In the genomic region with DNA sequence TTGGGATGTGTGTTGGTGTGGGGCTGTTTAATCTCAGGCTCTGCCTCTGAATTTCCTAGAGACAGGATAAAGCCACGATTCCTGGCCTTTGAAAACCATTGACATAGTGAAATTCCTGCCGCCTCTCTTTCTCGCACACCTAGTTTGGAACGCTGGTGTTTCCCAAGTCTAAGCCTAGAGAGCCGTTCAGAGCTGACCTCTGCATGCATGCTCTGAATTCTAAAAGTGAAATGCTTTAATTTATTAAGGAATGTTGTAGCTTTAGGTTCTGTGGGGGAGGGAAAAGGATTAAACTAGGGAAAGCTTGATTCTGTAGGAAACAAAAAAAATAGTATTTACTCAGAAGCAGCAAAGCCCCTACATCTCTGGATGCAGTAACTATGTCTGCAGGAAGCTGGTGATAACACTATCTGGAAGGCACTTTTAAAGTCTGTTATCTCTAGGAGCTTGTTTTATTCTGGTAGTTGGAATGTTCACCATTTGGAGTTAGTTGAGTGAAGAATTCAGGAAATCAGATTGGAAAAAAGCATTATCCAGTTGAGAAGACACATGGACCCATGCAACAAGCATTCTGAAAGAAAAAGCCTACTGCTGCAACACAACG, we compare ENCODE assay signal across 12 cellular contexts. TPM values are rescaled to one million over a fixed set of nuclear protein-coding genes. Genes with fewer than 3 reads are reported as not detected.
A peak's percentile ranks its signal among the peaks of the same experiment; 100 is the strongest.
DNase-seq lines count a peak whose midpoint lies in the region; ATAC-seq and TF ChIP-seq lines count a peak whose summit lies in the region.
"Had no signal": no experiment of that assay in that cellular context is flagged by ENCODE, and none has a peak within 500 bp of the region (broad histone marks: within the 10 kb centered on the region; RNA-seq: fewer than 3 reads in every experiment).

No MANE protein-coding gene starts in this region.

- no peaks in the 10 kb centered on the region for H3K9me3 ChIP-seq in gastroesophageal sphincter

- H3K27ac Mint-ChIP-seq in activated CD4-positive, alpha-beta T cell treated with anti-CD3 and anti-CD28 coated beads, Interleukin-2, amount 10 ng/mL, durations not matched to agents 24 days and 14 days, result peak overlapping the region; percentile 89
- peak overlapping the region; percentile 94 for H3K27ac Mint-ChIP-seq in activated T-helper 2 cell treated with anti-CD3 and anti-CD28 coated beads, Interferon-gamma antibody, Interleukin-2, Interleukin-4, amounts not matched to agents 10 μg/mL and 5 μg/mL and 100 μg/mL, durations not matched to agents 14 hours and 24 hours and 36 hours
- peak overlapping the region; percentile 82 to 84 for H3K27ac Mint-ChIP-seq in stimulated activated naive CD8-positive, alpha-beta T cell treated with anti-CD3 and anti-CD28 coated beads, Interleukin-15, amount 100 ng/mL, for 72 hours

- peaks cover 15 to 61% (median 31%) of the 10 kb centered on the region in 3 donors for H3K4me1 ChIP-seq in gastroesophageal sphincter

- 19 to 47% methylated on average over 3 to 6 of the region's 6 CpGs for WGBS in gastroesophageal sphincter (ENCODE audit: low coverage in 1 of 2), 2 donors

- peaks cover 0 to 10% of the 10 kb centered on the region in 2 donors for H3K36me3 ChIP-seq in gastroesophageal sphincter

- no peak overlapping the region for H3K4me3 ChIP-seq in gastroesophageal sphincter

- peaks cover 60% of the 10 kb centered on the region for H3K4me1 Mint-ChIP-seq in activated CD4-positive, alpha-beta T cell treated with anti-CD3 and anti-CD28 coated beads, Interleukin-2, amount 10 ng/mL, durations not matched to agents 24 days and 14 days
- peaks cover 65% of the 10 kb centered on the region for H3K4me1 Mint-ChIP-seq in activated T-helper 2 cell treated with anti-CD3 and anti-CD28 coated beads, Interferon-gamma antibody, Interleukin-2, Interleukin-4, amounts not matched to agents 10 μg/mL and 5 μg/mL and 100 μg/mL, durations not matched to agents 14 hours and 24 hours and 36 hours (ENCODE audit: low read depth)
- H3K4me1 Mint-ChIP-seq in stimulated activated naive CD8-positive, alpha-beta T cell treated with anti-CD3 and anti-CD28 coated beads, Interleukin-15, amount 100 ng/mL, for 72 hours, result peaks cover 75% of the 10 kb centered on the region

- no peak for TF ChIP-seq POLR2A in gastroesophageal sphincter (IDR thresholded peaks at IDR 0.05)

- H3K27me3 Mint-ChIP-seq in activated CD4-positive, alpha-beta T cell treated with anti-CD3 and anti-CD28 coated beads, Interleukin-2, amount 10 ng/mL, durations not matched to agents 24 days and 14 days, result no peaks in the 10 kb centered on the region
- H3K27me3 Mint-ChIP-seq in activated T-helper 2 cell treated with anti-CD3 and anti-CD28 coated beads, Interferon-gamma antibody, Interleukin-2, Interleukin-4, amounts not matched to agents 10 μg/mL and 5 μg/mL and 100 μg/mL, durations not matched to agents 14 hours and 24 hours and 36 hours (ENCODE audit: low read depth), result no peaks in the 10 kb centered on the region
- no peaks in the 10 kb centered on the region for H3K27me3 Mint-ChIP-seq in stimulated activated naive CD8-positive, alpha-beta T cell treated with anti-CD3 and anti-CD28 coated beads, Interleukin-15, amount 100 ng/mL, for 72 hours

- no peaks in the 10 kb centered on the region for H3K27me3 ChIP-seq in gastroesophageal sphincter

- no peak for DNase-seq in activated CD4-positive, alpha-beta T cell treated with anti-CD3 and anti-CD28 coated beads, Interleukin-2, amount 10 ng/mL, durations not matched to agents 24 days and 14 days
- DNase-seq in activated CD4-positive, alpha-beta T cell treated with anti-CD3 and anti-CD28 coated beads for 4 hours, result no peak
- DNase-seq in activated T-helper 2 cell treated with anti-CD3 and anti-CD28 coated beads, Interferon-gamma antibody, Interleukin-2, Interleukin-4, amounts not matched to agents 10 μg/mL and 5 μg/mL and 100 μg/mL, durations not matched to agents 14 hours and 24 hours and 36 hours (ENCODE audit: low spot score), result no peak
- DNase-seq in stimulated activated naive CD8-positive, alpha-beta T cell treated with anti-CD3 and anti-CD28 coated beads, Interleukin-15, amount 100 ng/mL, for 72 hours, result no peak
- DNase-seq in NCI-H524 treated with DMSO at 0.1 percent for 48 hours (lab: John Stamatoyannopoulos, UW), result no peak
- DNase-seq: effector CD4-positive, alpha-beta T cell; NCI-H1694 treated with DMSO at 0.1 percent for 48 hours; stimulated activated CD8-positive, alpha-beta memory T cell treated with anti-CD3 and anti-CD28 coated beads, Interleukin-4, amount 100 ng/mL, for 48 hours had no signal

- no peak for TF ChIP-seq CTCF in gastroesophageal sphincter (IDR thresholded peaks at IDR 0.05)

- H3K4me3 Mint-ChIP-seq in activated CD4-positive, alpha-beta T cell treated with anti-CD3 and anti-CD28 coated beads, Interleukin-2, amount 10 ng/mL, durations not matched to agents 24 days and 14 days, result peak overlapping the region; percentile 61
- peak overlapping the region; percentile 54 for H3K4me3 Mint-ChIP-seq in activated T-helper 2 cell treated with anti-CD3 and anti-CD28 coated beads, Interferon-gamma antibody, Interleukin-2, Interleukin-4, amounts not matched to agents 10 μg/mL and 5 μg/mL and 100 μg/mL, durations not matched to agents 14 hours and 24 hours and 36 hours (ENCODE audit: low read depth)
- peak overlapping the region; percentile 31 to 57 for H3K4me3 Mint-ChIP-seq in stimulated activated naive CD8-positive, alpha-beta T cell treated with anti-CD3 and anti-CD28 coated beads, Interleukin-15, amount 100 ng/mL, for 72 hours

- intact Hi-C loops in activated CD4-positive, alpha-beta T cell treated with anti-CD3 and anti-CD28 coated beads, Interleukin-2, amount 10 ng/mL, durations not matched to agents 24 days and 14 days (cut with micrococcal nuclease), result loop anchor here (1.0 to 2.0 kb wide), 3 partner anchors 23 to 146 kb away; a partner anchor contains a TSS
- intact Hi-C loops in activated T-helper 2 cell treated with anti-CD3 and anti-CD28 coated beads, Interferon-gamma antibody, Interleukin-2, Interleukin-4, amounts not matched to agents 10 μg/mL and 5 μg/mL and 100 μg/mL, durations not matched to agents 14 hours and 24 hours and 36 hours (cut with micrococcal nuclease), result loop anchor here (1.0 to 10.0 kb wide), 3 partner anchors 26 to 660 kb away; no protein-coding TSS in a partner anchor

- H3K9me3 Mint-ChIP-seq in activated CD4-positive, alpha-beta T cell treated with anti-CD3 and anti-CD28 coated beads, Interleukin-2, amount 10 ng/mL, durations not matched to agents 24 days and 14 days, result no peaks in the 10 kb centered on the region
- no peaks in the 10 kb centered on the region for H3K9me3 Mint-ChIP-seq in activated T-helper 2 cell treated with anti-CD3 and anti-CD28 coated beads, Interferon-gamma antibody, Interleukin-2, Interleukin-4, amounts not matched to agents 10 μg/mL and 5 μg/mL and 100 μg/mL, durations not matched to agents 14 hours and 24 hours and 36 hours
- no peaks in the 10 kb centered on the region for H3K9me3 Mint-ChIP-seq in stimulated activated naive CD8-positive, alpha-beta T cell treated with anti-CD3 and anti-CD28 coated beads, Interleukin-15, amount 100 ng/mL, for 72 hours

- H3K36me3 Mint-ChIP-seq in activated CD4-positive, alpha-beta T cell treated with anti-CD3 and anti-CD28 coated beads, Interleukin-2, amount 10 ng/mL, durations not matched to agents 24 days and 14 days (ENCODE audit: low read depth), result peaks cover 66% of the 10 kb centered on the region
- peaks cover 74% of the 10 kb centered on the region for H3K36me3 Mint-ChIP-seq in activated T-helper 2 cell treated with anti-CD3 and anti-CD28 coated beads, Interferon-gamma antibody, Interleukin-2, Interleukin-4, amounts not matched to agents 10 μg/mL and 5 μg/mL and 100 μg/mL, durations not matched to agents 14 hours and 24 hours and 36 hours (ENCODE audit: low read depth)

- ATAC-seq in gastroesophageal sphincter, result no peak
- ATAC-seq in stimulated activated naive CD8-positive, alpha-beta T cell treated with anti-CD3 and anti-CD28 coated beads, Interleukin-15, amount 100 ng/mL, for 72 hours, result no peak
- no peak for ATAC-seq in HG02623 (IDR thresholded peaks at IDR 0.05; ENCODE audit: unreplicated experiment)
- no peak for ATAC-seq in GM21515 (IDR thresholded peaks at IDR 0.05; ENCODE audit: unreplicated experiment)

- H3K27ac ChIP-seq in gastroesophageal sphincter, result peak overlapping the region; percentile 79 to 88 (median 82)
- H3K27ac ChIP-seq: VCaP had no signal

- no peak for TF ChIP-seq EP300 in gastroesophageal sphincter (IDR thresholded peaks at IDR 0.05)

RNA-seq across cellular contexts. Expression of a gene that starts 27.3 kb away (rescaled TPM):
- total RNA-seq in activated CD4-positive, alpha-beta T cell treated with anti-CD3 and anti-CD28 coated beads, Interleukin-2, amount 10 ng/mL, durations not matched to agents 24 days and 14 days, result 284 and 294 TPM in 2 replicates
- 250 and 255 TPM in 2 replicates for total RNA-seq in activated T-helper 2 cell treated with anti-CD3 and anti-CD28 coated beads, Interferon-gamma antibody, Interleukin-2, Interleukin-4, amounts not matched to agents 10 μg/mL and 5 μg/mL and 100 μg/mL, durations not matched to agents 14 hours and 24 hours and 36 hours
- total RNA-seq in gastroesophageal sphincter, result 100 to 1,000 TPM in 3 of 4 donors, 10 to 100 TPM in 1; 64.3 to 261 (median 107) TPM
